ENCODE assay signal across 9 cellular contexts in genomic region chr20:16729565-16730460, GRCh38. TPM values are rescaled to one million over a fixed set of nuclear protein-coding genes. Genes with fewer than 3 reads are reported as not detected.
DNase-seq lines count a peak whose midpoint lies in the region; ATAC-seq, FAIRE-seq and TF ChIP-seq lines count a peak whose summit lies in the region.
"Had no signal": no experiment of that assay in that cellular context is flagged by ENCODE, and none has a peak within 500 bp of the region (broad histone marks: within the 10 kb centered on the region; RNA-seq: fewer than 3 reads in every experiment).

Gene SNRPB2, plus strand, starts transcription at chr20:16730026. Its CDS starts 1,677 bp downstream, at chr20:16731703.

- ATAC-seq in GM19043 (IDR thresholded peaks at IDR 0.05; ENCODE audit: low read depth, unreplicated experiment) (peak; percentile 98), HG03378 (IDR thresholded peaks at IDR 0.05; ENCODE audit: unreplicated experiment) (peak; percentile 99)

- peak within 1 kb of the TSS; percentile 50 to 79 for H3K27ac ChIP-seq in kidney (ENCODE audit: low read depth in 2 of 2, low read length in 2 of 2)

- no peak for FAIRE-seq in kidney (lab: Jason Lieb, UNC)
- FAIRE-seq: TTC549 had no signal

- peaks cover 9 to 13% of the 10 kb centered on the region in 2 donors for H3K36me3 ChIP-seq in kidney (ENCODE audit: control insufficient read depth in 1 of 2, insufficient read depth in 2 of 2, low read length in 2 of 2)

- intact Hi-C loops in kidney (cut with DNase I): no loop called here

- DNase-seq in AG10803 (ENCODE audit: low read depth) (peak; percentile 96), NCI-H460 (ENCODE audit: extremely low read depth, low read depth) (peak; percentile 94), cerebellum (ENCODE audit: low spot score) (peak; percentile 91), kidney (peak; percentile 97)
- peak; percentile 85 for DNase-seq in activated CD4-positive, alpha-beta T cell treated with anti-CD3 and anti-CD28 coated beads for 1 hour
- peak; percentile 93 for DNase-seq in stimulated activated CD4-positive, alpha-beta T cell treated with anti-CD3 and anti-CD28 coated beads, Interleukin-15, amount 100 ng/mL, for 24 hours

- peak within 1 kb of the TSS; percentile 93 to 97 for H3K9ac ChIP-seq in kidney (ENCODE audit: low read length in 2 of 2)

- TF ChIP-seq CTCF in AG10803 (conservative IDR thresholded peaks at IDR 0.05; ENCODE audit: low read length) (no peak), kidney (IDR thresholded peaks at IDR 0.05; ENCODE audit: borderline replicate concordance, extremely low read depth, insufficient read depth) (no peak)

- H3K9me3 ChIP-seq in kidney (ENCODE audit: control insufficient read depth in 1 of 2, low read length in 2 of 2): no peaks in the 10 kb centered on the region

- H3K4me3 ChIP-seq in AG10803 (ENCODE audit: low read length) (peak within 1 kb of the TSS; percentile 98), kidney (ENCODE audit: low read length in 2 of 2) (peak within 1 kb of the TSS; percentile 97 to 98)

- peaks cover 15 to 24% of the 10 kb centered on the region in 2 donors for H3K4me1 ChIP-seq in kidney (ENCODE audit: control insufficient read depth in 1 of 2, insufficient read depth in 1 of 2, low read depth in 1 of 2, low read length in 2 of 2)

RNA-seq across cellular contexts. Expression of gene SNRPB2, which starts in this region (rescaled TPM):
- 138 and 148 TPM in 2 replicates for total RNA-seq in NCI-H460 (2014; rRNA removed; shearing (Covaris generic))
- polyA plus RNA-seq in NCI-H460 (2014; cell fraction: nucleus; rRNA removed): 38.7 and 81.3 TPM in 2 replicates
- total RNA-seq in cerebellum (41.6 TPM), kidney (43.6 TPM)
- polyA plus RNA-seq in kidney (ENCODE audit: insufficient read depth, low read depth, low replicate concordance): 77.8 TPM

Comparison
In these comparisons a context has a peak if more than half of its experiments do, and no peak if none do; other contexts are left out.
1. Peak in every context shown above with its lines: DNase-seq, ATAC-seq, H3K4me3 ChIP-seq and H3K27ac ChIP-seq.